1 cellular context compared by ENCODE assay signal in the genomic region with DNA sequence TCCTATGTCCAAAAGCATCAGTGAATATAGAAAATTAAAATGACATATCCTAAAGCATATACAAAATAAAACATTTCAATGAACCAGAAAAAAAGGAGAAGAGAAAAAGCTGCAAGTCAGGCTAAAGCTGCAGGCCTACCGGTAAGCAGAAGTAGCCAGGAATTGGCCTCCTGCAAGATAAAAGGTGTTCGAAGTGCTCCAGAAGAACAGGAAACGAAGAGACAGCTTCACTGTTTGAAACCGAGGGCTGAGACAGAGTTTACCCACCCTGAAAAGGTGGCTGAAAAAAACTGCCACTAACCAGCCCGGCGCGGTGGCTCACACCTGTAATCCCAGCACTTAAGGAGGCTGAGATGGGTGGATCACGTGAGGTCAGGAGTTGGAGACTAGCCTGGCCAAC.
TF ChIP-seq lines count a peak whose summit lies in the region.

No MANE protein-coding gene starts in this region.

TF ChIP-seq in WTC11, 78 proteins besides CTCF, POLR2A, EP300 and RAD21 (continued from another document):
- TF ChIP-seq, protein P1, sequence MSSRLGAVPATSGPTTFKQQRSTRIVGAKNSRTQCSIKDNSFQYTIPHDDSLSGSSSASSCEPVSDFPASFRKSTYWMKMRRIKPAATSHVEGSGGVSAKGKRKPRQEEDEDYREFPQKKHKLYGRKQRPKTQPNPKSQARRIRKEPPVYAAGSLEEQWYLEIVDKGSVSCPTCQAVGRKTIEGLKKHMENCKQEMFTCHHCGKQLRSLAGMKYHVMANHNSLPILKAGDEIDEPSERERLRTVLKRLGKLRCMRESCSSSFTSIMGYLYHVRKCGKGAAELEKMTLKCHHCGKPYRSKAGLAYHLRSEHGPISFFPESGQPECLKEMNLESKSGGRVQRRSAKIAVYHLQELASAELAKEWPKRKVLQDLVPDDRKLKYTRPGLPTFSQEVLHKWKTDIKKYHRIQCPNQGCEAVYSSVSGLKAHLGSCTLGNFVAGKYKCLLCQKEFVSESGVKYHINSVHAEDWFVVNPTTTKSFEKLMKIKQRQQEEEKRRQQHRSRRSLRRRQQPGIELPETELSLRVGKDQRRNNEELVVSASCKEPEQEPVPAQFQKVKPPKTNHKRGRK (CRISPR knock-in tag; IDR thresholded peaks at IDR 0.05; ENCODE audit: borderline replicate concordance): no peak
- no peak for TF ChIP-seq TP53 (CRISPR knock-in tag; IDR thresholded peaks at IDR 0.05)
- TF ChIP-seq, protein P2, sequence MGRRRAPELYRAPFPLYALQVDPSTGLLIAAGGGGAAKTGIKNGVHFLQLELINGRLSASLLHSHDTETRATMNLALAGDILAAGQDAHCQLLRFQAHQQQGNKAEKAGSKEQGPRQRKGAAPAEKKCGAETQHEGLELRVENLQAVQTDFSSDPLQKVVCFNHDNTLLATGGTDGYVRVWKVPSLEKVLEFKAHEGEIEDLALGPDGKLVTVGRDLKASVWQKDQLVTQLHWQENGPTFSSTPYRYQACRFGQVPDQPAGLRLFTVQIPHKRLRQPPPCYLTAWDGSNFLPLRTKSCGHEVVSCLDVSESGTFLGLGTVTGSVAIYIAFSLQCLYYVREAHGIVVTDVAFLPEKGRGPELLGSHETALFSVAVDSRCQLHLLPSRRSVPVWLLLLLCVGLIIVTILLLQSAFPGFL (CRISPR knock-in tag; IDR thresholded peaks at IDR 0.05; ENCODE audit: borderline replicate concordance): no peak
TF ChIP-seq in WTC11: peak in this region for 0.
